ENCODE assay signal across 12 cellular contexts in the genomic region with DNA sequence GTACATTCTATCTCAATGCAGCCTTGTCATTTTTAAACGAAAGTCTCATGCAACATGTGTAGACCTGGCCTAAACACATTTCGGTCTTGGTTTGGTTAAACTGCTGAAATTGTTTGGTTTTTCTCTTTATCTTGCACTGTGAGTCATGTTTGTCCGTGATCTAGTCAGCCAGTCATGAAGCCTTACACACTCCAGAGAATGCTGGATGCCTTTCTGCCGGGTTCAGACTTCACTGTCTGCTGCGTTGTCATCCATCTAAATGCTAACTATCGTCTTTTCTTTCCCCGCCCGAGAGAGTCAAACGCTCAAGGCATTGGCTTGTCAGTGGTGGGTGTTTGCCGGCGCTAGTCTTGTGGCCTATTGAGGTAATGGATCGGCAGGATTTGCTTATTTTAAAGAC.
"Had no signal": no experiment of that assay in that cellular context is flagged by ENCODE, and none has a peak within 500 bp of the region (broad histone marks: within the 10 kb centered on the region; RNA-seq: fewer than 3 reads in every experiment).

No MANE protein-coding gene starts in this region.

- H3K27ac ChIP-seq: tibial nerve, vagina had no signal

- H3K36me3 ChIP-seq: tibial nerve, vagina had no signal

- DNase-seq: activated B cell treated with CpG ODN at 0.5 μM for 24 hours; activated CD4-positive, alpha-beta memory T cell treated with anti-CD3 and anti-CD28 coated beads, Interleukin-2, amount 10 ng/mL, durations not matched to agents 7 days and 5 days; activated CD4-positive, alpha-beta T cell treated with anti-CD3 and anti-CD28 coated beads for 4 hours; activated naive CD4-positive, alpha-beta T cell treated with anti-CD3 and anti-CD28 coated beads for 36 hours; activated T-cell treated with anti-CD3 and anti-CD28 coated beads, Interleukin-2, amount 50 U/mL, for 24 hours; anterior cingulate cortex; effector CD4-positive, alpha-beta T cell; right cardiac atrium; T-cell; T-helper 9 cell had no signal

- H3K27me3 ChIP-seq: tibial nerve, vagina had no signal

- H3K4me3 ChIP-seq: tibial nerve, vagina had no signal

- H3K9me3 ChIP-seq: tibial nerve, vagina had no signal

- ATAC-seq: right cardiac atrium, T-cell had no signal

- H3K4me1 ChIP-seq: tibial nerve, vagina had no signal
